18 cellular contexts compared by ENCODE assay signal in the genomic region with DNA sequence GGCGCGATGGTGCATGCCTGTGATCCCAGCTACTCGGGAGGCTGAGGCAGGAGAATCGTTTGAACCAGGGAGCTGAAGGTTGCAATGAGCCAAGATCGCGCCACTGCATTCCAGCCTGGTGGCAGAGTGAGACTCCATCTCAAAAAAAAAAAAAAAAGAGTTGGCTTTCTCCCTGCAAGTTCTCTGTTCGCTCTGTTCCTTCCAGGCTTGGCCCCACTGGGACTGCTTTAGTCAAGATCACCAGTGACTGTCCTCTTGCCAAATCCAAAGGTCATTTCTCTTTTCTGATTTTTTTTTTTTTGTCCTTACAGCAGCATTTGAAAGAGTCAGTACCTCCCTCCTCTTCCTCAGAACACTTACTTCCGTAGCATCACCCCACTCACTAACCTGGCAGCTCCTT. TPM values are rescaled to one million over a fixed set of nuclear protein-coding genes. Genes with fewer than 3 reads are reported as not detected.
"Had no signal": no experiment of that assay in that cellular context is flagged by ENCODE, and none has a peak within 500 bp of the region (broad histone marks: within the 10 kb centered on the region; RNA-seq: fewer than 3 reads in every experiment).

No MANE protein-coding gene starts in this region.

- ATAC-seq: effector memory CD8-positive, alpha-beta T cell; lower lobe of right lung had no signal

- H3K79me2 ChIP-seq: parathyroid adenoma had no signal

- H3K27ac ChIP-seq: esophagus squamous epithelium, lower lobe of right lung, parathyroid adenoma, stomach, WERI-Rb-1 had no signal

- H3K4me1 ChIP-seq: esophagus squamous epithelium, lower lobe of right lung, parathyroid adenoma, stomach had no signal

- H3K9me3 ChIP-seq: esophagus squamous epithelium, lower lobe of right lung, stomach had no signal

- H2AFZ ChIP-seq: parathyroid adenoma had no signal

- DNase-seq: activated CD4-positive, alpha-beta T cell treated with anti-CD3 and anti-CD28 coated beads, Interleukin-2, amount 50 U/mL, for 4 hours; activated gamma-delta T cell; effector memory CD8-positive, alpha-beta T cell; esophagus squamous epithelium; foreskin fibroblast; glutamatergic neuron; lower lobe of right lung; stimulated activated CD4-positive, alpha-beta T cell treated with anti-CD3 and anti-CD28 coated beads, Interleukin-2, amount 100 ng/mL, for 48 hours; stomach; T-helper 2 cell; WERI-Rb-1 had no signal

- H3K27me3 ChIP-seq: esophagus squamous epithelium, stomach had no signal

- H3K4me3 ChIP-seq: esophagus squamous epithelium, lower lobe of right lung, stomach had no signal

- H3K9ac ChIP-seq: parathyroid adenoma had no signal

RNA-seq across cellular contexts. Expression of gene GNRH2, which starts 10.8 kb away (rescaled TPM):
- total RNA-seq: dermis microvascular lymphatic vessel endothelial cell, esophagus squamous epithelium, lower lobe of right lung, renal cortical epithelial cell, SK-MEL-5, temporal lobe had no signal

RNA-seq across cellular contexts. Expression of gene OXT, which starts 38.8 kb away (rescaled TPM):
- total RNA-seq: dermis microvascular lymphatic vessel endothelial cell, esophagus squamous epithelium, lower lobe of right lung, renal cortical epithelial cell, SK-MEL-5, stomach, temporal lobe, ureter had no signal

RNA-seq across cellular contexts. Expression of gene AVP, which starts 51.9 kb away (rescaled TPM):
- total RNA-seq: activated CD8-positive, alpha-beta memory T cell treated with anti-CD3 and anti-CD28 coated beads for 36 hours; dermis microvascular lymphatic vessel endothelial cell; esophagus squamous epithelium; lower lobe of right lung; renal cortical epithelial cell; SK-MEL-5; stomach; temporal lobe; ureter had no signal
